Comparison of ENCODE assay signal across 1 cellular context in the genomic region with DNA sequence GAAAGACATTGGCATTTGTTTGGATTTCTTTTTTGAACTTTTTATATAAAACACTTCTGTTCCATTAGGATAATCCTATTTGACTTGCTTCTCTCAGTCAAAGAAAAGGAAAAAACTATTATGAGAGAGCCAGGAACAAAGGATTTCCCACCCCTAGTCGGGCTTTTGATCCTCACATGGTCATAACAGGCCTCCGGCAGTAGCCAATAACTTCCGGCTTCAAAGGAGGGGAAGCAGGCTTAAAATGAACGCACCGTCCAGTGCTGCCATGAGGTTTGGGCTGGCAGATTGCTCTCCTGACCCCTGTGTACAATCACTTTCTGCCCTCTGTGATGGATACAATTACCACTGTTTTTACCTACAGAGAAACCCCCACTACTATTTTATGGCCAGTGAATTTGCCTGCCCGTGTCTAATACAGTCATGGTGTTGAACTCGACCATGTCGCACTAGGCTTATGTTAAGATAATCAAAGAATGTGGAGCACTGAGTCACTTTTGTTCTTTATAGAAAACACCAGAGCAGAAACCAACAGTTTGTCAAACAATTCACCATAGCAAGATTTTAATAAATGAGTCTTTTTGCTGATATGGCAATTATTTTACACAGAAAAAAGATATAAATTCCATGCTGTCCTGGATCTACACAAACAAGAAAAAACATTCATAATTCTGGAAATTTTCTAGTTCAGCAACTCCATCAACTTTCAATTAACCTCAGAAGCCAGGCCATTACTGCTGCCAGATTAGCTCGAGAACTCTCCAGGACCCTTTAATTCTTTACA.
A peak's percentile ranks its signal among the peaks of the same experiment; 100 is the strongest.
TF ChIP-seq lines count a peak whose summit lies in the region.

No MANE protein-coding gene starts in this region.

TF ChIP-seq in K562, 482 proteins besides CTCF, POLR2A, EP300 and RAD21 (continues in another document):
- TF ChIP-seq, protein P1, sequence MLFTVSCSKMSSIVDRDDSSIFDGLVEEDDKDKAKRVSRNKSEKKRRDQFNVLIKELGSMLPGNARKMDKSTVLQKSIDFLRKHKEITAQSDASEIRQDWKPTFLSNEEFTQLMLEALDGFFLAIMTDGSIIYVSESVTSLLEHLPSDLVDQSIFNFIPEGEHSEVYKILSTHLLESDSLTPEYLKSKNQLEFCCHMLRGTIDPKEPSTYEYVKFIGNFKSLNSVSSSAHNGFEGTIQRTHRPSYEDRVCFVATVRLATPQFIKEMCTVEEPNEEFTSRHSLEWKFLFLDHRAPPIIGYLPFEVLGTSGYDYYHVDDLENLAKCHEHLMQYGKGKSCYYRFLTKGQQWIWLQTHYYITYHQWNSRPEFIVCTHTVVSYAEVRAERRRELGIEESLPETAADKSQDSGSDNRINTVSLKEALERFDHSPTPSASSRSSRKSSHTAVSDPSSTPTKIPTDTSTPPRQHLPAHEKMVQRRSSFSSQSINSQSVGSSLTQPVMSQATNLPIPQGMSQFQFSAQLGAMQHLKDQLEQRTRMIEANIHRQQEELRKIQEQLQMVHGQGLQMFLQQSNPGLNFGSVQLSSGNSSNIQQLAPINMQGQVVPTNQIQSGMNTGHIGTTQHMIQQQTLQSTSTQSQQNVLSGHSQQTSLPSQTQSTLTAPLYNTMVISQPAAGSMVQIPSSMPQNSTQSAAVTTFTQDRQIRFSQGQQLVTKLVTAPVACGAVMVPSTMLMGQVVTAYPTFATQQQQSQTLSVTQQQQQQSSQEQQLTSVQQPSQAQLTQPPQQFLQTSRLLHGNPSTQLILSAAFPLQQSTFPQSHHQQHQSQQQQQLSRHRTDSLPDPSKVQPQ (CRISPR knock-in tag; IDR thresholded peaks at IDR 0.05; ENCODE audit: borderline replicate concordance) = no peak
- TF ChIP-seq MEF2A (IDR thresholded peaks at IDR 0.05; ENCODE audit: control insufficient read depth, low read depth, low read length) (no peak), GTF2E2 (tag; IDR thresholded peaks at IDR 0.05) (no peak), EZH2 (IDR thresholded peaks at IDR 0.05; ENCODE audit: borderline replicate concordance, low read depth, low read length) (no peak), PHTF2 (CRISPR knock-in tag; IDR thresholded peaks at IDR 0.05) (no peak), SREBF1 (IDR thresholded peaks at IDR 0.05; ENCODE audit: borderline replicate concordance, low read depth, low read length) (no peak), TEAD2 (tag; IDR thresholded peaks at IDR 0.05) (no peak), SMARCA4 (IDR thresholded peaks at IDR 0.05) (no peak), NFE2L1 (tag; IDR thresholded peaks at IDR 0.05; ENCODE audit: borderline replicate concordance, low read depth) (no peak), ETS2 (tag; IDR thresholded peaks at IDR 0.05; ENCODE audit: borderline replicate concordance, poor library complexity, severe bottlenecking) (no peak), NR1H2 (CRISPR knock-in tag; IDR thresholded peaks at IDR 0.05) (no peak), SOX6 (IDR thresholded peaks at IDR 0.05) (no peak), ZFX (CRISPR knock-in tag; IDR thresholded peaks at IDR 0.05) (no peak), ZNF354B (CRISPR knock-in tag; IDR thresholded peaks at IDR 0.05) (no peak), MAFF (IDR thresholded peaks at IDR 0.05; ENCODE audit: low read length) (peak; percentile 91), FOXK1 (CRISPR knock-in tag; IDR thresholded peaks at IDR 0.05; ENCODE audit: borderline replicate concordance) (no peak), ZNF766 (CRISPR knock-in tag; conservative IDR thresholded peaks at IDR 0.05) (no peak), ZNF316 (IDR thresholded peaks at IDR 0.05) (peak; percentile 90), MAFK (IDR thresholded peaks at IDR 0.05; ENCODE audit: low read length) (peak; percentile 90), ELF1 (tag; IDR thresholded peaks at IDR 0.05) (no peak), ATF7 (IDR thresholded peaks at IDR 0.05) (no peak), ZNF79 (CRISPR knock-in tag; IDR thresholded peaks at IDR 0.05; ENCODE audit: low read depth) (no peak), IRF2 (CRISPR knock-in tag; IDR thresholded peaks at IDR 0.05) (no peak), ZNF561 (CRISPR knock-in tag; conservative IDR thresholded peaks at IDR 0.05) (no peak), SMAD3 (CRISPR knock-in tag; conservative IDR thresholded peaks at IDR 0.05) (no peak), MAFG (tag; conservative IDR thresholded peaks at IDR 0.05) (peak; percentile 76), TGIF2 (CRISPR knock-in tag; IDR thresholded peaks at IDR 0.05) (no peak), CSDE1 (IDR thresholded peaks at IDR 0.05) (no peak), C11orf30 (IDR thresholded peaks at IDR 0.05; ENCODE audit: low read depth) (peak; percentile 77), CCNT2 (IDR thresholded peaks at IDR 0.05; ENCODE audit: borderline replicate concordance, extremely low read depth, insufficient read length, low read depth, low read length) (no peak), RBBP5 (IDR thresholded peaks at IDR 0.05; ENCODE audit: borderline replicate concordance, insufficient read depth, low read length, poor library complexity, severe bottlenecking) (no peak)
- TF ChIP-seq, protein P2, sequence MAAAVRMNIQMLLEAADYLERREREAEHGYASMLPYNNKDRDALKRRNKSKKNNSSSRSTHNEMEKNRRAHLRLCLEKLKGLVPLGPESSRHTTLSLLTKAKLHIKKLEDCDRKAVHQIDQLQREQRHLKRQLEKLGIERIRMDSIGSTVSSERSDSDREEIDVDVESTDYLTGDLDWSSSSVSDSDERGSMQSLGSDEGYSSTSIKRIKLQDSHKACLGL (CRISPR knock-in tag; IDR thresholded peaks at IDR 0.05; ENCODE audit: borderline replicate concordance, poor library complexity, severe bottlenecking) = no peak
- TF ChIP-seq, protein P3, sequence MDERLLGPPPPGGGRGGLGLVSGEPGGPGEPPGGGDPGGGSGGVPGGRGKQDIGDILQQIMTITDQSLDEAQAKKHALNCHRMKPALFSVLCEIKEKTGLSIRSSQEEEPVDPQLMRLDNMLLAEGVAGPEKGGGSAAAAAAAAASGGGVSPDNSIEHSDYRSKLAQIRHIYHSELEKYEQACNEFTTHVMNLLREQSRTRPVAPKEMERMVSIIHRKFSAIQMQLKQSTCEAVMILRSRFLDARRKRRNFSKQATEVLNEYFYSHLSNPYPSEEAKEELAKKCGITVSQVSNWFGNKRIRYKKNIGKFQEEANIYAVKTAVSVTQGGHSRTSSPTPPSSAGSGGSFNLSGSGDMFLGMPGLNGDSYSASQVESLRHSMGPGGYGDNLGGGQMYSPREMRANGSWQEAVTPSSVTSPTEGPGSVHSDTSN (CRISPR knock-in tag; IDR thresholded peaks at IDR 0.05; ENCODE audit: low read depth) = no peak
- TF ChIP-seq, protein P3 (tag; conservative IDR thresholded peaks at IDR 0.05; ENCODE audit: low read depth) = no peak
- TF ChIP-seq, protein P4, sequence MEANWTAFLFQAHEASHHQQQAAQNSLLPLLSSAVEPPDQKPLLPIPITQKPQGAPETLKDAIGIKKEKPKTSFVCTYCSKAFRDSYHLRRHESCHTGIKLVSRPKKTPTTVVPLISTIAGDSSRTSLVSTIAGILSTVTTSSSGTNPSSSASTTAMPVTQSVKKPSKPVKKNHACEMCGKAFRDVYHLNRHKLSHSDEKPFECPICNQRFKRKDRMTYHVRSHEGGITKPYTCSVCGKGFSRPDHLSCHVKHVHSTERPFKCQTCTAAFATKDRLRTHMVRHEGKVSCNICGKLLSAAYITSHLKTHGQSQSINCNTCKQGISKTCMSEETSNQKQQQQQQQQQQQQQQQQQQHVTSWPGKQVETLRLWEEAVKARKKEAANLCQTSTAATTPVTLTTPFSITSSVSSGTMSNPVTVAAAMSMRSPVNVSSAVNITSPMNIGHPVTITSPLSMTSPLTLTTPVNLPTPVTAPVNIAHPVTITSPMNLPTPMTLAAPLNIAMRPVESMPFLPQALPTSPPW (CRISPR knock-in tag; IDR thresholded peaks at IDR 0.05) = no peak
- TF ChIP-seq, protein P5, sequence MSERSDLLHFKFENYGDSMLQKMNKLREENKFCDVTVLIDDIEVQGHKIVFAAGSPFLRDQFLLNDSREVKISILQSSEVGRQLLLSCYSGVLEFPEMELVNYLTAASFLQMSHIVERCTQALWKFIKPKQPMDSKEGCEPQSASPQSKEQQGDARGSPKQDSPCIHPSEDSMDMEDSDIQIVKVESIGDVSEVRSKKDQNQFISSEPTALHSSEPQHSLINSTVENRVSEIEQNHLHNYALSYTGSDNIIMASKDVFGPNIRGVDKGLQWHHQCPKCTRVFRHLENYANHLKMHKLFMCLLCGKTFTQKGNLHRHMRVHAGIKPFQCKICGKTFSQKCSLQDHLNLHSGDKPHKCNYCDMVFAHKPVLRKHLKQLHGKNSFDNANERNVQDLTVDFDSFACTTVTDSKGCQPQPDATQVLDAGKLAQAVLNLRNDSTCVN (CRISPR knock-in tag; IDR thresholded peaks at IDR 0.05) = no peak
- TF ChIP-seq, protein P6, sequence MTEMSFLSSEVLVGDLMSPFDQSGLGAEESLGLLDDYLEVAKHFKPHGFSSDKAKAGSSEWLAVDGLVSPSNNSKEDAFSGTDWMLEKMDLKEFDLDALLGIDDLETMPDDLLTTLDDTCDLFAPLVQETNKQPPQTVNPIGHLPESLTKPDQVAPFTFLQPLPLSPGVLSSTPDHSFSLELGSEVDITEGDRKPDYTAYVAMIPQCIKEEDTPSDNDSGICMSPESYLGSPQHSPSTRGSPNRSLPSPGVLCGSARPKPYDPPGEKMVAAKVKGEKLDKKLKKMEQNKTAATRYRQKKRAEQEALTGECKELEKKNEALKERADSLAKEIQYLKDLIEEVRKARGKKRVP (CRISPR knock-in tag; IDR thresholded peaks at IDR 0.05) = no peak
- TF ChIP-seq, protein P7, sequence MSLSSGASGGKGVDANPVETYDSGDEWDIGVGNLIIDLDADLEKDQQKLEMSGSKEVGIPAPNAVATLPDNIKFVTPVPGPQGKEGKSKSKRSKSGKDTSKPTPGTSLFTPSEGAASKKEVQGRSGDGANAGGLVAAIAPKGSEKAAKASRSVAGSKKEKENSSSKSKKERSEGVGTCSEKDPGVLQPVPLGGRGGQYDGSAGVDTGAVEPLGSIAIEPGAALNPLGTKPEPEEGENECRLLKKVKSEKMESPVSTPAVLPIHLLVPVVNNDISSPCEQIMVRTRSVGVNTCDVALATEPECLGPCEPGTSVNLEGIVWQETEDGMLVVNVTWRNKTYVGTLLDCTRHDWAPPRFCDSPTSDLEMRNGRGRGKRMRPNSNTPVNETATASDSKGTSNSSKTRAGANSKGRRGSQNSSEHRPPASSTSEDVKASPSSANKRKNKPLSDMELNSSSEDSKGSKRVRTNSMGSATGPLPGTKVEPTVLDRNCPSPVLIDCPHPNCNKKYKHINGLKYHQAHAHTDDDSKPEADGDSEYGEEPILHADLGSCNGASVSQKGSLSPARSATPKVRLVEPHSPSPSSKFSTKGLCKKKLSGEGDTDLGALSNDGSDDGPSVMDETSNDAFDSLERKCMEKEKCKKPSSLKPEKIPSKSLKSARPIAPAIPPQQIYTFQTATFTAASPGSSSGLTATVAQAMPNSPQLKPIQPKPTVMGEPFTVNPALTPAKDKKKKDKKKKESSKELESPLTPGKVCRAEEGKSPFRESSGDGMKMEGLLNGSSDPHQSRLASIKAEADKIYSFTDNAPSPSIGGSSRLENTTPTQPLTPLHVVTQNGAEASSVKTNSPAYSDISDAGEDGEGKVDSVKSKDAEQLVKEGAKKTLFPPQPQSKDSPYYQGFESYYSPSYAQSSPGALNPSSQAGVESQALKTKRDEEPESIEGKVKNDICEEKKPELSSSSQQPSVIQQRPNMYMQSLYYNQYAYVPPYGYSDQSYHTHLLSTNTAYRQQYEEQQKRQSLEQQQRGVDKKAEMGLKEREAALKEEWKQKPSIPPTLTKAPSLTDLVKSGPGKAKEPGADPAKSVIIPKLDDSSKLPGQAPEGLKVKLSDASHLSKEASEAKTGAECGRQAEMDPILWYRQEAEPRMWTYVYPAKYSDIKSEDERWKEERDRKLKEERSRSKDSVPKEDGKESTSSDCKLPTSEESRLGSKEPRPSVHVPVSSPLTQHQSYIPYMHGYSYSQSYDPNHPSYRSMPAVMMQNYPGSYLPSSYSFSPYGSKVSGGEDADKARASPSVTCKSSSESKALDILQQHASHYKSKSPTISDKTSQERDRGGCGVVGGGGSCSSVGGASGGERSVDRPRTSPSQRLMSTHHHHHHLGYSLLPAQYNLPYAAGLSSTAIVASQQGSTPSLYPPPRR (CRISPR knock-in tag; IDR thresholded peaks at IDR 0.05; ENCODE audit: borderline replicate concordance) = no peak
- TF ChIP-seq, protein P8, sequence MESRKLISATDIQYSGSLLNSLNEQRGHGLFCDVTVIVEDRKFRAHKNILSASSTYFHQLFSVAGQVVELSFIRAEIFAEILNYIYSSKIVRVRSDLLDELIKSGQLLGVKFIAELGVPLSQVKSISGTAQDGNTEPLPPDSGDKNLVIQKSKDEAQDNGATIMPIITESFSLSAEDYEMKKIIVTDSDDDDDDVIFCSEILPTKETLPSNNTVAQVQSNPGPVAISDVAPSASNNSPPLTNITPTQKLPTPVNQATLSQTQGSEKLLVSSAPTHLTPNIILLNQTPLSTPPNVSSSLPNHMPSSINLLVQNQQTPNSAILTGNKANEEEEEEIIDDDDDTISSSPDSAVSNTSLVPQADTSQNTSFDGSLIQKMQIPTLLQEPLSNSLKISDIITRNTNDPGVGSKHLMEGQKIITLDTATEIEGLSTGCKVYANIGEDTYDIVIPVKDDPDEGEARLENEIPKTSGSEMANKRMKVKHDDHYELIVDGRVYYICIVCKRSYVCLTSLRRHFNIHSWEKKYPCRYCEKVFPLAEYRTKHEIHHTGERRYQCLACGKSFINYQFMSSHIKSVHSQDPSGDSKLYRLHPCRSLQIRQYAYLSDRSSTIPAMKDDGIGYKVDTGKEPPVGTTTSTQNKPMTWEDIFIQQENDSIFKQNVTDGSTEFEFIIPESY (CRISPR knock-in tag; IDR thresholded peaks at IDR 0.05) = no peak
- TF ChIP-seq, protein P9, sequence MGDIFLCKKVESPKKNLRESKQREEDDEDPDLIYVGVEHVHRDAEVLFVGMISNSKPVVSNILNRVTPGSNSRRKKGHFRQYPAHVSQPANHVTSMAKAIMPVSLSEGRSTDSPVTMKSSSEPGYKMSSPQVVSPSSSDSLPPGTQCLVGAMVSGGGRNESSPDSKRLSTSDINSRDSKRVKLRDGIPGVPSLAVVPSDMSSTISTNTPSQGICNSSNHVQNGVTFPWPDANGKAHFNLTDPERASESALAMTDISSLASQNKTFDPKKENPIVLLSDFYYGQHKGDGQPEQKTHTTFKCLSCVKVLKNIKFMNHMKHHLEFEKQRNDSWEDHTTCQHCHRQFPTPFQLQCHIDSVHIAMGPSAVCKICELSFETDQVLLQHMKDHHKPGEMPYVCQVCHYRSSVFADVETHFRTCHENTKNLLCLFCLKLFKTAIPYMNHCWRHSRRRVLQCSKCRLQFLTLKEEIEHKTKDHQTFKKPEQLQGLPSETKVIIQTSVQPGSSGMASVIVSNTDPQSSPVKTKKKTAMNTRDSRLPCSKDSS (IDR thresholded peaks at IDR 0.05; ENCODE audit: low read depth, partially characterized antibody) = no peak
